In the genomic region with DNA sequence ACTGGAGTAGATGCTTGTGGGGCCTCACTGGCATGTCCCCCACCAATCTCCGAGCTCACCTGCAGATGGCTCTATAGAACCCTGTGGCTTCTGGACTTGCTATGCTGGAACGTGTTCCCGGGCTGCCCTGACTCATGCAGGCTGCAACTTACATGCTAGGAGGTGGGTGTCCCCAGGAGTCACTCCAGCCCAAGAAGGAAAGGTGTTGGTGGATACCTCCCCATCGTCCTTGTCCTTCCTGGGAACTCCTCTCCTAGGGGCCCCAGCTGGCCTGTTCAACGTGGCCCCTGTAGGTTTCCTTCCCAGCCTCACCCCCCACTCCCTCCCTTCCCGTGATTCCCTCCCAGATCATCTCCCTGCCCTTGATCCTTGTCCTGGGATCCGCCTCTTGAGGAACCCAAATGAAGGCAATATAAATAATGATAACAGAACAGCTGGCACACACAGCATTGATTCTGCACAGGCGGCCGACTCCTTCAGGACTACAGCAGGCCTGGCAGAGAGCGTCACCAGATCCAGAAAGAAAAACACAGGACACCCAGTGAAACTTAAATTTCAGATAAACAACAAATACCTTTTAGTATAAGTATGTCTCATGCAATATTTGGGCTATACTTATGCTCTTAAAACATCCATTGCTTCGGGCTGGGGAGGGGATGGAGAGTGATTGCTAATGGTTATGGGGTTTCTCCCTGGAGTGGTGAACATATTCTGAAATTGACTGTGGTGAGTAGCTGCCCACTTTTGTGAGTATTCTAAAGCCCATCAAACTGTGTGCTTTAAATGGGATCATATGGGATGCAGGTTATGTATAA, we compare ENCODE assay signal across 11 cellular contexts.
DNase-seq lines count a peak whose midpoint lies in the region; ATAC-seq and TF ChIP-seq lines count a peak whose summit lies in the region.
"Had no signal": no experiment of that assay in that cellular context is flagged by ENCODE, and none has a peak within 500 bp of the region (broad histone marks: within the 10 kb centered on the region; RNA-seq: fewer than 3 reads in every experiment).

No MANE protein-coding gene starts in this region.

- H3K36me3 ChIP-seq in mucosa of descending colon (ENCODE audit: low read depth), result no peaks in the 10 kb centered on the region
- no peaks in the 10 kb centered on the region for H3K36me3 ChIP-seq in thyroid gland

- H3K27ac ChIP-seq in thyroid gland, result no peak overlapping the region

- intact Hi-C loops in natural killer cell (cut with micrococcal nuclease), result no loop called here
- intact Hi-C loops in mucosa of descending colon (cut with DNase I, micrococcal nuclease), result no loop called here
- intact Hi-C loops in thyroid gland (cut with DNase I), result loop anchor here (10.0 kb wide), 1 partner anchor 323 kb away; no protein-coding TSS in a partner anchor

- peaks cover 15% of the 10 kb centered on the region in 2 donors for H3K27me3 Mint-ChIP-seq in natural killer cell treated with Interleukin-12 subunit alpha and Interleukin-12 subunit beta and Interleukin-15 and Interleukin-18, amount 100 ng/mL, for 72 hours
- peaks cover 0 to 9% of the 10 kb centered on the region in 2 donors for H3K27me3 Mint-ChIP-seq in natural killer cell (ENCODE audit: low read depth in 2 of 2)
- H3K27me3 Mint-ChIP-seq: stimulated activated naive CD8-positive, alpha-beta T cell treated with anti-CD3 and anti-CD28 coated beads, Interleukin-15, Interleukin-2, amounts not matched to agents 100 ng/mL and 50 ng/mL, for 24 hours had no signal

- no peaks in the 10 kb centered on the region for H3K9me3 Mint-ChIP-seq in natural killer cell treated with Interleukin-12 subunit alpha and Interleukin-12 subunit beta and Interleukin-15 and Interleukin-18, amount 100 ng/mL, for 72 hours
- H3K9me3 Mint-ChIP-seq in natural killer cell, result peaks cover 0 to 3% of the 10 kb centered on the region in 2 donors
- H3K9me3 Mint-ChIP-seq: stimulated activated naive CD8-positive, alpha-beta T cell treated with anti-CD3 and anti-CD28 coated beads, Interleukin-15, Interleukin-2, amounts not matched to agents 100 ng/mL and 50 ng/mL, for 24 hours had no signal

- no peaks in the 10 kb centered on the region for H3K4me1 Mint-ChIP-seq in natural killer cell treated with Interleukin-12 subunit alpha and Interleukin-12 subunit beta and Interleukin-15 and Interleukin-18, amount 100 ng/mL, for 72 hours (ENCODE audit: low read depth in 2 of 2)
- H3K4me1 Mint-ChIP-seq in natural killer cell, result no peaks in the 10 kb centered on the region

- TF ChIP-seq CTCF in natural killer cell (IDR thresholded peaks at IDR 0.05), result no peak
- TF ChIP-seq CTCF in mucosa of descending colon (IDR thresholded peaks at IDR 0.05), result no peak
- no peak for TF ChIP-seq CTCF in thyroid gland (IDR thresholded peaks at IDR 0.05)

- no peak overlapping the region for H3K4me3 Mint-ChIP-seq in natural killer cell treated with Interleukin-12 subunit alpha and Interleukin-12 subunit beta and Interleukin-15 and Interleukin-18, amount 100 ng/mL, for 72 hours
- H3K4me3 Mint-ChIP-seq in natural killer cell, result no peak overlapping the region
- H3K4me3 Mint-ChIP-seq: stimulated activated naive CD8-positive, alpha-beta T cell treated with anti-CD3 and anti-CD28 coated beads, Interleukin-15, Interleukin-2, amounts not matched to agents 100 ng/mL and 50 ng/mL, for 24 hours had no signal

- H3K4me3 ChIP-seq in mucosa of descending colon, result no peak overlapping the region
- H3K4me3 ChIP-seq in thyroid gland (replicated peaks in 1 of 3), result no peak overlapping the region

- no peaks in the 10 kb centered on the region for H3K27me3 ChIP-seq in thyroid gland

- WGBS in thyroid gland, 2 donors, result 93 to 94% methylated on average over 11 of the region's 11 CpGs

- no peaks in the 10 kb centered on the region for H3K9me3 ChIP-seq in mucosa of descending colon
- no peaks in the 10 kb centered on the region for H3K9me3 ChIP-seq in thyroid gland

- TF ChIP-seq POLR2A in thyroid gland (IDR thresholded peaks at IDR 0.05), result no peak

- no peak overlapping the region for H3K27ac Mint-ChIP-seq in natural killer cell treated with Interleukin-12 subunit alpha and Interleukin-12 subunit beta and Interleukin-15 and Interleukin-18, amount 100 ng/mL, for 72 hours
- H3K27ac Mint-ChIP-seq in natural killer cell, result no peak overlapping the region
- H3K27ac Mint-ChIP-seq: stimulated activated naive CD8-positive, alpha-beta T cell treated with anti-CD3 and anti-CD28 coated beads, Interleukin-15, Interleukin-2, amounts not matched to agents 100 ng/mL and 50 ng/mL, for 24 hours had no signal

- H3K36me3 Mint-ChIP-seq in natural killer cell treated with Interleukin-12 subunit alpha and Interleukin-12 subunit beta and Interleukin-15 and Interleukin-18, amount 100 ng/mL, for 72 hours, result no peaks in the 10 kb centered on the region
- no peaks in the 10 kb centered on the region for H3K36me3 Mint-ChIP-seq in natural killer cell

- H3K4me1 ChIP-seq in mucosa of descending colon (ENCODE audit: low read depth) (peaks cover 16% of the 10 kb centered on the region), thyroid gland (peaks cover 9 to 29% of the 10 kb centered on the region in 2 donors)

- DNase-seq in natural killer cell treated with Interleukin-12 subunit alpha and Interleukin-12 subunit beta and Interleukin-15 and Interleukin-18, amount 100 ng/mL, for 72 hours (ENCODE audit: low spot score), result peak; percentile 28
- no peak for DNase-seq in natural killer cell
- DNase-seq in mucosa of descending colon, result peak; percentile 16 to 28 (median 27)
- DNase-seq in cerebellum (ENCODE audit: low spot score), result no peak
- no peak for DNase-seq in T-helper 1 cell
- no peak for DNase-seq in thyroid gland
- DNase-seq: NCI-H2081 had no signal

- no peak for ATAC-seq in natural killer cell treated with Interleukin-12 subunit alpha and Interleukin-12 subunit beta and Interleukin-15 and Interleukin-18, amount 100 ng/mL, for 72 hours
- ATAC-seq in natural killer cell (no peak), esophagus mucosa (peak; percentile 38), mucosa of descending colon (no peak), GM18907 (IDR thresholded peaks at IDR 0.05; ENCODE audit: unreplicated experiment) (no peak)
- ATAC-seq: Panc1 had no signal

Comparison
In these comparisons a context has a peak if more than half of its experiments do, and no peak if none do; other contexts are left out.
1. DNase-seq: peak in natural killer cell treated with Interleukin-12 subunit alpha and Interleukin-12 subunit beta and Interleukin-15 and Interleukin-18, amount 100 ng/mL, for 72 hours (single experiment) and mucosa of descending colon (3 of 3); none in natural killer cell (single experiment), cerebellum (single experiment), T-helper 1 cell (0 of 5) and thyroid gland (0 of 2).